15 cellular contexts compared by ENCODE assay signal in the genomic region with DNA sequence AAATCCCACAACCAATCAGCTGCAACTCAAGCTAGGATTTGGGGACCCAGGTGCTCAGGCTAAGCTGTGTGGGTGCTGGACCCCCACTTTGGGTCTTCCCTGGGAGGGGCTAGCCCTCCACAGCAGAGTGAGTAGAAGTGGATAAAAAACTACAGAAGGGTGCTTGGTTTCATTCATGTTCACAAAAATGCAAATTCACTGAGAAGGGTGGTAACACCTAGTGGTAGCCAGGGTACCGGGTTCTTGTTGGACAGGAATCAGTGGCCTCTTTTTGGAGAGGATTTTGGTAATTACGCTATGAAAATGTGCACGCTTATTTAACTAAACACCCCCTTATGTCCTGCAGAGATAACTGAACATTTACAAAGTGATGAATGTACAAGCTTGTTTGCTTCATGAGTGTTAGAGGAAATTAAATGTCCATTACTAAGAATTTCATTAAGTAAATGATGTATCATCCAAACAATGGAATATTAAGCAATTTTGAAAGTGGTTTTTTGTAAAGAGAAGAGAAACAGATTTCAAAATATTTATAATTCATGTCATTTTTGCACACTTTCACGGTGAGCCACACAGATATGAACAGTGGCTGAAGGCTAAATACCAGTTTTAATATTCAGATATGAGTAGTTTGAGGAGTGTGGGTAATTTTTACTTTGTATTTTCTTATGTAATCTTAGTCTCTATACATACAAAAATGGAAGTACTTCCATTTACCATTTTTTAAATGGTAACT.
DNase-seq lines count a peak whose midpoint lies in the region; ATAC-seq and TF ChIP-seq lines count a peak whose summit lies in the region.
"Had no signal": no experiment of that assay in that cellular context is flagged by ENCODE, and none has a peak within 500 bp of the region (broad histone marks: within the 10 kb centered on the region; RNA-seq: fewer than 3 reads in every experiment).

No MANE protein-coding gene starts in this region.

- H3K9me3 Mint-ChIP-seq in T-helper 1 cell treated with Interleukin-12 subunit alpha and Interleukin-12 subunit beta and Interleukin-4 antibody, amounts not matched to agents 30 μg/mL and 1 μg/mL, for 36 hours: no peaks in the 10 kb centered on the region
- H3K9me3 Mint-ChIP-seq in activated B cell treated with CpG ODN at 0.5 μM for 24 hours: no peaks in the 10 kb centered on the region
- peaks cover 0 to 2% (median 0%) of the 10 kb centered on the region in 11 donors for H3K9me3 Mint-ChIP-seq in naive thymus-derived CD4-positive, alpha-beta T cell

- H2BK120ac ChIP-seq in mesenchymal stem cell (ENCODE audit: low read depth, low read length): no peak overlapping the region

- H3K27ac ChIP-seq in naive thymus-derived CD4-positive, alpha-beta T cell (ENCODE audit: low read depth, low read length): no peak overlapping the region
- H3K27ac ChIP-seq in suprapubic skin (no peak overlapping the region), mesenchymal stem cell (ENCODE audit: low read length, poor library complexity, severe bottlenecking) (no peak overlapping the region)
- H3K27ac ChIP-seq: ascending aorta, dorsolateral prefrontal cortex had no signal

- peak overlapping the region; percentile 80 for H3K27ac Mint-ChIP-seq in T-helper 1 cell treated with Interleukin-12 subunit alpha and Interleukin-12 subunit beta and Interleukin-4 antibody, amounts not matched to agents 30 μg/mL and 1 μg/mL, for 36 hours
- H3K27ac Mint-ChIP-seq in activated B cell treated with CpG ODN at 0.5 μM for 24 hours: peak overlapping the region; percentile 91
- peak overlapping the region; percentile 71 to 93 (median 91) for H3K27ac Mint-ChIP-seq in naive thymus-derived CD4-positive, alpha-beta T cell

- H4K8ac ChIP-seq in mesenchymal stem cell (ENCODE audit: low read length): no peak overlapping the region

- DNase-seq in T-helper 1 cell: no peak
- peak; percentile 33 for DNase-seq in GM19238 (ENCODE audit: insufficient read length, low spot score)
- DNase-seq in activated B cell treated with CpG ODN at 0.5 μM for 24 hours: no peak
- DNase-seq in naive thymus-derived CD4-positive, alpha-beta T cell: no peak
- DNase-seq in suprapubic skin (ENCODE audit: low spot score in 2 of 2): no peak
- DNase-seq in mesenchymal stem cell: no peak
- DNase-seq: 8988T, dorsolateral prefrontal cortex, NCI-H1436, NCI-H524 had no signal

- no peak overlapping the region for H3K9ac ChIP-seq in mesenchymal stem cell (ENCODE audit: low read length)

- no peak overlapping the region for H2BK12ac ChIP-seq in mesenchymal stem cell (ENCODE audit: low read length in 2 of 2)

- WGBS in suprapubic skin: 86% methylated on average over 4 of the region's 4 CpGs
- 90% methylated on average over 2 of the region's 4 CpGs for WGBS in mesenchymal stem cell

- H3K27me3 Mint-ChIP-seq in T-helper 1 cell treated with Interleukin-12 subunit alpha and Interleukin-12 subunit beta and Interleukin-4 antibody, amounts not matched to agents 30 μg/mL and 1 μg/mL, for 36 hours (ENCODE audit: low read depth): no peaks in the 10 kb centered on the region
- H3K27me3 Mint-ChIP-seq in activated B cell treated with CpG ODN at 0.5 μM for 24 hours: no peaks in the 10 kb centered on the region
- H3K27me3 Mint-ChIP-seq in naive thymus-derived CD4-positive, alpha-beta T cell: no peaks in the 10 kb centered on the region

- H3K23ac ChIP-seq in mesenchymal stem cell (ENCODE audit: low read length in 2 of 2): no peak overlapping the region

- H2BK5ac ChIP-seq in mesenchymal stem cell (ENCODE audit: low read depth, low read length, poor library complexity, severe bottlenecking): no peak overlapping the region

- H4K91ac ChIP-seq in mesenchymal stem cell (ENCODE audit: low read length): no peak overlapping the region

- no peak overlapping the region for H3K4ac ChIP-seq in mesenchymal stem cell (ENCODE audit: low read depth in 1 of 2, low read length in 2 of 2)

- ATAC-seq in activated B cell treated with CpG ODN at 0.5 μM for 24 hours (ENCODE audit: low read depth) (peak; percentile 45), GM18858 (IDR thresholded peaks at IDR 0.05; ENCODE audit: unreplicated experiment) (no peak)
- ATAC-seq in naive thymus-derived CD4-positive, alpha-beta T cell: no peak

- H3K4me2 ChIP-seq in mesenchymal stem cell (ENCODE audit: low read length, poor library complexity, severe bottlenecking): no peak overlapping the region
- H3K4me2 ChIP-seq: smooth muscle cell had no signal

- H2AFZ ChIP-seq in mesenchymal stem cell (ENCODE audit: low read depth, low read length): no peak overlapping the region

- H3K4me1 ChIP-seq in naive thymus-derived CD4-positive, alpha-beta T cell (ENCODE audit: control insufficient read depth in 2 of 2, insufficient read depth in 2 of 2, low read length in 2 of 2): peaks cover 15 to 16% of the 10 kb centered on the region in 2 donors
- H3K4me1 ChIP-seq in suprapubic skin (no peaks in the 10 kb centered on the region), mesenchymal stem cell (ENCODE audit: control insufficient read depth, insufficient read depth, low read depth, low read length) (peaks cover 6% of the 10 kb centered on the region)
- H3K4me1 ChIP-seq: ascending aorta had no signal

- H3K36me3 ChIP-seq in naive thymus-derived CD4-positive, alpha-beta T cell (ENCODE audit: control insufficient read depth in 2 of 3, insufficient read depth in 3 of 3, low read length in 3 of 3): peaks cover 0 to 84% (median 3%) of the 10 kb centered on the region in 3 experiments
- H3K36me3 ChIP-seq in suprapubic skin: peaks cover 90% of the 10 kb centered on the region
- H3K36me3 ChIP-seq in mesenchymal stem cell (ENCODE audit: control insufficient read depth in 1 of 2, insufficient read depth in 2 of 2, low read depth in 1 of 2, low read length in 2 of 2): peaks cover 89 to 96% of the 10 kb centered on the region in 2 experiments

- no peak for TF ChIP-seq EP300 in suprapubic skin (IDR thresholded peaks at IDR 0.05)

- H3K4me3 ChIP-seq in naive thymus-derived CD4-positive, alpha-beta T cell (ENCODE audit: low read length): peak overlapping the region; percentile 5
- no peak overlapping the region for H3K4me3 ChIP-seq in suprapubic skin
- H3K4me3 ChIP-seq in mesenchymal stem cell (ENCODE audit: insufficient read depth in 1 of 2, low read depth in 1 of 2, low read length in 2 of 2): no peak overlapping the region
- H3K4me3 ChIP-seq: ascending aorta, dorsolateral prefrontal cortex, lung, smooth muscle cell had no signal

- H3K18ac ChIP-seq in mesenchymal stem cell (ENCODE audit: low read depth in 1 of 2, low read length in 2 of 2): no peak overlapping the region

- H3K4me3 Mint-ChIP-seq in T-helper 1 cell treated with Interleukin-12 subunit alpha and Interleukin-12 subunit beta and Interleukin-4 antibody, amounts not matched to agents 30 μg/mL and 1 μg/mL, for 36 hours: peak overlapping the region; percentile 85
- peak overlapping the region; percentile 81 for H3K4me3 Mint-ChIP-seq in activated B cell treated with CpG ODN at 0.5 μM for 24 hours
- H3K4me3 Mint-ChIP-seq in naive thymus-derived CD4-positive, alpha-beta T cell: peak overlapping the region; percentile 78 to 94 (median 86)

- H3K9me3 ChIP-seq in naive thymus-derived CD4-positive, alpha-beta T cell (ENCODE audit: control insufficient read depth in 2 of 3, low read length in 3 of 3): no peaks in the 10 kb centered on the region
- H3K9me3 ChIP-seq in suprapubic skin (no peaks in the 10 kb centered on the region), mesenchymal stem cell (ENCODE audit: control insufficient read depth, low read length) (no peaks in the 10 kb centered on the region)
- H3K9me3 ChIP-seq: ascending aorta had no signal

- no peak overlapping the region for H2AK5ac ChIP-seq in mesenchymal stem cell (ENCODE audit: low read length, severe bottlenecking)

- no peak for TF ChIP-seq CTCF in activated B cell treated with CpG ODN at 0.5 μM for 24 hours (IDR thresholded peaks at IDR 0.05)
- no peak for TF ChIP-seq CTCF in suprapubic skin (IDR thresholded peaks at IDR 0.05)

- no peak for TF ChIP-seq POLR2A in suprapubic skin (IDR thresholded peaks at IDR 0.05)

- H3K27me3 ChIP-seq in naive thymus-derived CD4-positive, alpha-beta T cell (ENCODE audit: control insufficient read depth in 2 of 2, insufficient read depth in 2 of 2, low read length in 2 of 2): no peaks in the 10 kb centered on the region
- no peaks in the 10 kb centered on the region for H3K27me3 ChIP-seq in suprapubic skin
- H3K27me3 ChIP-seq in mesenchymal stem cell (ENCODE audit: control insufficient read depth in 1 of 2, insufficient read depth in 1 of 2, low read length in 2 of 2): no peaks in the 10 kb centered on the region
- H3K27me3 ChIP-seq: ascending aorta, dorsolateral prefrontal cortex had no signal

- intact Hi-C loops in activated B cell treated with CpG ODN at 0.5 μM for 24 hours (cut with micrococcal nuclease): loop anchor here (1.0 kb wide), 1 partner anchor 8 kb away; no protein-coding TSS in a partner anchor
- intact Hi-C loops in naive thymus-derived CD4-positive, alpha-beta T cell (cut with micrococcal nuclease): loop anchor here in 1 of 2 donors (5.0 kb wide), 1 partner anchor 77 kb away; a partner anchor contains a TSS

- H3K4me1 Mint-ChIP-seq in T-helper 1 cell treated with Interleukin-12 subunit alpha and Interleukin-12 subunit beta and Interleukin-4 antibody, amounts not matched to agents 30 μg/mL and 1 μg/mL, for 36 hours (ENCODE audit: low read depth): peaks cover 17% of the 10 kb centered on the region
- peaks cover 70% of the 10 kb centered on the region for H3K4me1 Mint-ChIP-seq in activated B cell treated with CpG ODN at 0.5 μM for 24 hours
- peaks cover 12 to 32% (median 22%) of the 10 kb centered on the region in 7 donors for H3K4me1 Mint-ChIP-seq in naive thymus-derived CD4-positive, alpha-beta T cell

- no peak overlapping the region for H2BK15ac ChIP-seq in mesenchymal stem cell (ENCODE audit: low read depth, poor library complexity, severe bottlenecking)

- peaks cover 46% of the 10 kb centered on the region for H3K36me3 Mint-ChIP-seq in T-helper 1 cell treated with Interleukin-12 subunit alpha and Interleukin-12 subunit beta and Interleukin-4 antibody, amounts not matched to agents 30 μg/mL and 1 μg/mL, for 36 hours (ENCODE audit: low read depth)
- H3K36me3 Mint-ChIP-seq in activated B cell treated with CpG ODN at 0.5 μM for 24 hours (ENCODE audit: low read depth): peaks cover 65% of the 10 kb centered on the region
- peaks cover 4 to 37% (median 22%) of the 10 kb centered on the region in 5 donors for H3K36me3 Mint-ChIP-seq in naive thymus-derived CD4-positive, alpha-beta T cell

- H3K14ac ChIP-seq in mesenchymal stem cell (ENCODE audit: low read length in 2 of 2): no peak overlapping the region

- CTCF ChIA-PET in activated B cell treated with CpG ODN at 0.5 μM for 24 hours (lab: Charles Lee): no interaction called here
- CTCF ChIA-PET in naive thymus-derived CD4-positive, alpha-beta T cell (lab: Charles Lee): no interaction called here

- POLR2A ChIA-PET in activated B cell treated with CpG ODN at 0.5 μM for 24 hours (lab: Charles Lee): interaction anchor here (0.6 to 1.0 kb wide), 2 partner anchors 8 to 18 kb away, joined by 3 read pairs; no protein-coding TSS in a partner anchor
- POLR2A ChIA-PET in naive thymus-derived CD4-positive, alpha-beta T cell (lab: Charles Lee): no interaction called here

- peaks cover 56% of the 10 kb centered on the region for H3K79me1 ChIP-seq in mesenchymal stem cell (replicated peaks; ENCODE audit: low read length, poor library complexity, severe bottlenecking)
